In genomic region chr9:21994996-21995651, GRCh38 we compare ENCODE assay signal across 9 cellular contexts. TPM values are rescaled to one million over a fixed set of nuclear protein-coding genes. Genes with fewer than 3 reads are reported as not detected.
A peak's percentile ranks its signal among the peaks of the same experiment; 100 is the strongest.
DNase-seq lines count a peak whose midpoint lies in the region; ATAC-seq and TF ChIP-seq lines count a peak whose summit lies in the region.
"Had no signal": no experiment of that assay in that cellular context is flagged by ENCODE, and none has a peak within 500 bp of the region (broad histone marks: within the 10 kb centered on the region; RNA-seq: fewer than 3 reads in every experiment).

No MANE protein-coding gene starts in this region.

- CTCF ChIA-PET in BJ (lab: Yijun Ruan, JAX): interaction anchor here (0.6 to 5.8 kb wide), 12 partner anchors 12 to 249 kb away, joined by 3 to 40 read pairs (median 4); partner anchors contain the start of gene CDKN2B

- POLR2A ChIA-PET in BJ (lab: Charles Lee): interaction anchor here (0.6 kb wide), 1 partner anchor 439 kb away, joined by 4 read pairs; no protein-coding TSS in a partner anchor

- DNase-seq in BJ (ENCODE audit: low read depth) (no peak), NCI-H510A treated with DMSO at 0.1 percent for 48 hours (lab: John Stamatoyannopoulos, UW) (peak; percentile 50), erythroblast (lab: John Stamatoyannopoulos, UW) (peak; percentile 87 to 90), mucosa of gallbladder (ENCODE audit: low spot score) (peak; percentile 66)
- peak; percentile 49 to 52 for DNase-seq in activated CD8-positive, alpha-beta memory T cell treated with anti-CD3 and anti-CD28 coated beads for 4 hours (ENCODE audit: low read depth in 2 of 2)
- peak; percentile 73 to 82 for DNase-seq in stimulated activated naive CD8-positive, alpha-beta T cell treated with anti-CD3 and anti-CD28 coated beads, Interleukin-15, amount 100 ng/mL, for 72 hours

- H3K27ac Mint-ChIP-seq in stimulated activated naive CD8-positive, alpha-beta T cell treated with anti-CD3 and anti-CD28 coated beads, Interleukin-15, amount 100 ng/mL, for 72 hours: peak overlapping the region; percentile 94 to 97

- peak; percentile 73 for TF ChIP-seq POLR2A in erythroblast (IDR thresholded peaks at IDR 0.05; ENCODE audit: low read length)

- TF ChIP-seq CTCF in BJ (IDR thresholded peaks at IDR 0.05; ENCODE audit: insufficient read depth, low read depth, low read length): no peak

- no peaks in the 10 kb centered on the region for H3K36me3 ChIP-seq in BJ (ENCODE audit: control insufficient read depth, insufficient read depth, low read length)

- peak; percentile 84 for ATAC-seq in GM19043 (IDR thresholded peaks at IDR 0.05; ENCODE audit: low read depth, unreplicated experiment)
- peak; percentile 87 for ATAC-seq in HG03139 (IDR thresholded peaks at IDR 0.05; ENCODE audit: unreplicated experiment)
- ATAC-seq in stimulated activated naive CD8-positive, alpha-beta T cell treated with anti-CD3 and anti-CD28 coated beads, Interleukin-15, amount 100 ng/mL, for 72 hours: peak; percentile 89

- no peaks in the 10 kb centered on the region for H3K9me3 Mint-ChIP-seq in stimulated activated naive CD8-positive, alpha-beta T cell treated with anti-CD3 and anti-CD28 coated beads, Interleukin-15, amount 100 ng/mL, for 72 hours

- H3K4me3 ChIP-seq in BJ (ENCODE audit: low read depth, low read length): peak overlapping the region; percentile 86

- peaks cover 78% of the 10 kb centered on the region for H3K27me3 Mint-ChIP-seq in stimulated activated naive CD8-positive, alpha-beta T cell treated with anti-CD3 and anti-CD28 coated beads, Interleukin-15, amount 100 ng/mL, for 72 hours

- peaks cover 26% of the 10 kb centered on the region for H3K4me1 Mint-ChIP-seq in stimulated activated naive CD8-positive, alpha-beta T cell treated with anti-CD3 and anti-CD28 coated beads, Interleukin-15, amount 100 ng/mL, for 72 hours

- H3K27me3 ChIP-seq in BJ (ENCODE audit: control insufficient read depth, insufficient read depth, low read length): no peaks in the 10 kb centered on the region

- peak overlapping the region; percentile 93 to 94 for H3K4me3 Mint-ChIP-seq in stimulated activated naive CD8-positive, alpha-beta T cell treated with anti-CD3 and anti-CD28 coated beads, Interleukin-15, amount 100 ng/mL, for 72 hours

RNA-seq across cellular contexts. Expression of gene CDKN2B-AS1, which starts 0.5 kb away (rescaled TPM):
- 0.59 and 1.1 TPM in 2 replicates for polyA plus RNA-seq in BJ (2011; rRNA removed)
- 1.2 and 2.1 TPM in 2 replicates for polyA minus RNA-seq in BJ (2011; rRNA and poly(A)+ RNA removed)
- 0.55 TPM for total RNA-seq in mucosa of gallbladder

RNA-seq across cellular contexts. Expression of gene CDKN2A, which starts 0.9 kb away (rescaled TPM):
- polyA plus RNA-seq in BJ (2011; rRNA removed): 15.2 and 20.0 TPM in 2 replicates
- polyA minus RNA-seq in BJ (2011; rRNA and poly(A)+ RNA removed): 4.2 and 5.0 TPM in 2 replicates
- 1.9 TPM for total RNA-seq in mucosa of gallbladder
- total RNA-seq: HT1080 had no signal

RNA-seq across cellular contexts. Expression of gene CDKN2B, which starts 14.0 kb away (rescaled TPM):
- 4.3 and 5.2 TPM in 2 replicates for polyA plus RNA-seq in BJ (2011; rRNA removed)
- polyA minus RNA-seq in BJ (2011; rRNA and poly(A)+ RNA removed): 2.6 and 3.0 TPM in 2 replicates
- total RNA-seq in mucosa of gallbladder: 2.5 TPM
- total RNA-seq: HT1080 had no signal
